Comparison of ENCODE assay signal across 7 cellular contexts in the genomic region with DNA sequence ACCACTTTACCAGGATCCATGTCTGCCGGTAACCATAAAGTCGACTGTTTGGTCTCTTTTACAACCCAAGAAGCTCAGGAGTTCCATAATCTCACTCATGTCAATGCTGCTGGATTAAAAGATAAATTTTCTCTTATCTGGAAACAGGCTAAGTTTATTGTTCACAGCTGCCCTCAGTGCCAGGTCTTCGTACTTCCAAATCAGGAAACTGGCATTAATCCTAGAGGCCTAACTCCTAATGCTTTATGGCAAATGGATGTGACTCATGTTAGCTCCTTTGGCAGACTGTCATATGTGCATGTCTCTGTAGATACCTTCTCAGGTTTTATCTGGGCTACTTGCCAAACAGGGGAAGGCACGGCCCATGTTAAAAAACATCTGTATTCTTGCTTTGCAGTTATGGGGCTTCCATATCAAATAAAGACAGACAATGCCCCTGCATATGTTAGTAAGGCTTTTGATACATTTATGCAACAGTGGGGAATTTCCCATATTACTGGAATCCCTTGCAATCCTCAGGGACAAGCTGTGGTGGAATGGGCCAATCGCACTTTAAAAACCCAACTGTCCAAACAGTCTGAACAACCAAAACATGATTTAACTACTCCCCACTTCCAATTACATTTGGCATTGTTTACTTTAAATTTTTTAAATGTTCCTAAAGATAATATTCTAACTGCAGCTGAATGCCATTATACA.
DNase-seq lines count a peak whose midpoint lies in the region; ATAC-seq, FAIRE-seq and TF ChIP-seq lines count a peak whose summit lies in the region.
"Not testable (repeated sequence)": the region's sequence is repeated elsewhere in the genome, so short reads cannot be mapped to it uniquely, and the experiment has no call there.

No MANE protein-coding gene starts in this region.

- POLR2A ChIA-PET in PC-3 (lab: Charles Lee; ENCODE audit: unreplicated experiment), result interaction anchor here (0.7 kb wide), 2 partner anchors 51 to 630 kb away, joined by 3 read pairs; no protein-coding TSS in a partner anchor
- POLR2A ChIA-PET in endothelial cell of umbilical vein (lab: Charles Lee), result not testable (repeated sequence)

- not testable (repeated sequence) for H3K79me2 ChIP-seq in PC-3 (ENCODE audit: low read length); endothelial cell of umbilical vein (ENCODE audit: control insufficient read depth, insufficient read depth, low read length)

- TF ChIP-seq CTCF in PC-3 (conservative IDR thresholded peaks at IDR 0.05; ENCODE audit: low read depth, low read length); endothelial cell of umbilical vein (IDR thresholded peaks at IDR 0.05; ENCODE audit: extremely low read depth in 1 of 2, insufficient read depth in 1 of 2, low read depth in 1 of 2, low read length in 2 of 2): not testable (repeated sequence)

- dilution Hi-C loops in endothelial cell of umbilical vein (cut with MboI; ENCODE audit: extremely low pct_ligation_motif_present, low sequenced_read_pairs), result not testable (repeated sequence)

- not testable (repeated sequence) for H4K20me1 ChIP-seq in PC-3 (ENCODE audit: low read length); endothelial cell of umbilical vein (replicated peaks; ENCODE audit: control insufficient read depth, extremely low read depth, insufficient read depth, low read length)

- peak; percentile 73 for FAIRE-seq in endothelial cell of umbilical vein (lab: Jason Lieb, UNC)

- H2AFZ ChIP-seq in PC-3 (ENCODE audit: low read length); endothelial cell of umbilical vein (ENCODE audit: low read depth, low read length): not testable (repeated sequence)

- not testable (repeated sequence) for H3K4me3 ChIP-seq in PC-3 (ENCODE audit: low read length); endothelial cell of umbilical vein (replicated peaks in 1 of 3; ENCODE audit: insufficient read depth in 1 of 3, low read depth in 1 of 3, low read length in 3 of 3)

- not testable (repeated sequence) for BruUV-seq in PC-3 (replicated peaks; lab: Mats Ljungman, UMichigan); endothelial cell of umbilical vein (replicated peaks; lab: Mats Ljungman, UMichigan)

- not testable (repeated sequence) for ATAC-seq in PC-3

- H3K9ac ChIP-seq in PC-3 (ENCODE audit: low read length); endothelial cell of umbilical vein (replicated peaks; ENCODE audit: extremely low read depth, insufficient read depth, low read length): not testable (repeated sequence)

- not testable (repeated sequence) for H3K9me2 ChIP-seq in PC-3 (replicated peaks; ENCODE audit: low read length)

- not testable (repeated sequence) for H3K9me1 ChIP-seq in endothelial cell of umbilical vein (replicated peaks; ENCODE audit: control insufficient read depth, extremely low read depth, insufficient read depth, low read length)

- H3K36me3 ChIP-seq in PC-3 (ENCODE audit: low read depth, low read length); endothelial cell of umbilical vein (ENCODE audit: control insufficient read depth in 2 of 2, extremely low read depth in 1 of 2, insufficient read depth in 2 of 2, low read length in 2 of 2): not testable (repeated sequence)

- peak overlapping the region; percentile 41 for H3K4me2 ChIP-seq in PC-3 (ENCODE audit: low read length)
- H3K4me2 ChIP-seq in endothelial cell of umbilical vein (ENCODE audit: insufficient read depth, low read length), result peak overlapping the region; percentile 31

- TF ChIP-seq POLR2A in endothelial cell of umbilical vein (IDR thresholded peaks at IDR 0.05; ENCODE audit: low read depth, low read length), result not testable (repeated sequence)

- H3K27me3 ChIP-seq in PC-3 (ENCODE audit: low read length); endothelial cell of umbilical vein (ENCODE audit: control insufficient read depth in 2 of 2, insufficient read depth in 2 of 2, low read length in 2 of 2): not testable (repeated sequence)

- CTCF ChIA-PET in PC-3 (lab: Charles Lee), result not testable (repeated sequence)
- CTCF ChIA-PET in endothelial cell of umbilical vein (lab: Charles Lee), result interaction anchor here (0.8 to 1.0 kb wide), 2 partner anchors 12 to 577 kb away, joined by 3 to 5 read pairs; no protein-coding TSS in a partner anchor

- H3K27ac ChIP-seq in PC-3 (ENCODE audit: low read length), result peak overlapping the region; percentile 53
- peak overlapping the region; percentile 18 for H3K27ac ChIP-seq in endothelial cell of umbilical vein (ENCODE audit: insufficient read depth, low read depth, low read length)

- not testable (repeated sequence) for H3K9me3 ChIP-seq in PC-3 (ENCODE audit: low read length); endothelial cell of umbilical vein (replicated peaks; ENCODE audit: control insufficient read depth, insufficient read depth, low read length)

- H3K4me1 ChIP-seq in PC-3 (ENCODE audit: insufficient read depth, low read length), result peaks cover 35% of the 10 kb centered on the region
- peaks cover 12% of the 10 kb centered on the region for H3K4me1 ChIP-seq in endothelial cell of umbilical vein (ENCODE audit: control insufficient read depth, extremely low read depth, insufficient read depth, low read length)

- DNase-seq in DMS 273 treated with DMSO at 0.1 percent for 48 hours (lab: John Stamatoyannopoulos, UW) (peak; percentile 65), HT-29 (ENCODE audit: low spot score) (peak; percentile 47), PC-3 (peak; percentile 88), astrocyte of the hippocampus (ENCODE audit: low read depth, low spot score) (peak; percentile 2), endothelial cell of umbilical vein (ENCODE audit: low read depth, low spot score) (peak; percentile 84), glomerular visceral epithelial cell (ENCODE audit: extremely low spot score) (peak; percentile 39), renal cortical epithelial cell (ENCODE audit: low read depth) (peak; percentile 57)

- H3F3A ChIP-seq in PC-3 (ENCODE audit: low read length, unreplicated experiment), result not testable (repeated sequence)

- intact Hi-C loops in PC-3 (cut with micrococcal nuclease) (loop anchor here (2.0 to 10.0 kb wide), 2 partner anchors 68 to 576 kb away; no protein-coding TSS in a partner anchor), endothelial cell of umbilical vein (cut with micrococcal nuclease) (loop anchor here (5.0 kb wide), 2 partner anchors 223 to 568 kb away; partner anchors contain the start of gene PTGER4)

TF ChIP-seq in endothelial cell of umbilical vein, 7 proteins besides CTCF, POLR2A, EP300 and RAD21:
- TF ChIP-seq GATA2 (IDR thresholded peaks at IDR 0.05; ENCODE audit: insufficient read depth, insufficient read length, low read depth, low read length) (peak; percentile 48), FOS (IDR thresholded peaks at IDR 0.05; ENCODE audit: borderline replicate concordance, insufficient read depth, low read length) (peak; percentile 33)

Comparison
In these comparisons a context has a peak if more than half of its experiments do, and no peak if none do; other contexts are left out.
1. DNase-seq: peak in every context shown above with its lines; median percentile 88 in PC-3; 84 in endothelial cell of umbilical vein; 65 in DMS 273 treated with DMSO at 0.1 percent for 48 hours; 57 in renal cortical epithelial cell; 47 in HT-29; 39 in glomerular visceral epithelial cell; 2 in astrocyte of the hippocampus.